In the genomic region with DNA sequence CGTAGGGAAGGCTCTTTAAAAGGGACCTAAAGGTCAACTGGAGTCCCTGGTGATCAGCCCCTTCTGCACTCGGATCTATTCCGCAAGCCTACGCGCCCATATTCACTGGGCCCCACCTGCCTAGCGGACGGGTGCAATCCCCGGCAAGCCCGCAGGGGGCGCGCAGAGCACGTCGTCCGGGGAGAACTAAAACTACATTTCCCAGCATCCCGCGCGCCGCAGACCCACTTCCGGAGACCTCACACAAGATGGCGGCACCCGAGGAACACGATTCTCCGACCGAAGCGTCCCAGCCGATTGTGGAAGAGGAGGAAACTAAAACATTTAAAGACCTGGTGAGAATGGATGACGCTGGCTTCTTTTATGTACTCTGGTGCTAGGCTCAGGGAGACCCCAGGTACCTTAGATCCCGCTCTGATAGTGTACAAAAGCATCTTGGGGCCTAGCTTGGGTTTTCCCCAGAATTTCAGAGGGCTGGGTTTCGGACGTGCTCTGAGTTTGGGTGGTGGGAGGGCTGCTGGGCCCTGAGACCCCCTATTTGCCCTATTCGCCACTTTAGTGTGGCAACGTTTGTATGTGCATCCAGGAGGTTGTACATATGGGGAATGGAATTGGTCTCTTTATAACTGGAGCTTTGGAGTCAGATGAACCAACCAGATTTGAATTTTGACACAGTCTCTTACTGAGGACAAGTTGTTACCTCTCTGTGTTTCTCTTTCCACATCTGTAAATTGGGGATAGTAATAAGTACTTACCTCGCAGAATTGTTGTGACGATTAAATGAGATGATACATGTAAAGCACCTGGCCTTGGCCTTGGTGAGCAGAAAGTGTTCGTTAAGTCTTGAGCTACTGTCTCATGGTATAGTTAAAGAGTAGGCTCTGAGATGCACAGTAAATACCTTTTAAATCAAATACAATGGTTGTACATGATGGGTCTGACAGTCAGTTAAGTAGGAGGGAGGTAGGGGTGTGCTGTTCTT, we compare ENCODE assay signal across 8 cellular contexts. TPM values are rescaled to one million over a fixed set of nuclear protein-coding genes. Genes with fewer than 3 reads are reported as not detected.
DNase-seq lines count a peak whose midpoint lies in the region; ATAC-seq, FAIRE-seq and TF ChIP-seq lines count a peak whose summit lies in the region.

A gene (plus strand): TSS at position 227 of the 982 bp plus-strand sequence. CDS start 22 bp downstream, at position 249.

- no peaks in the 10 kb centered on the region for H3K9me3 Mint-ChIP-seq in T-helper 1 cell treated with Interleukin-12 subunit alpha and Interleukin-12 subunit beta and Interleukin-4 antibody, amounts not matched to agents 30 μg/mL and 1 μg/mL, for 36 hours

- peak within 1 kb of the TSS; percentile 92 for H3K27ac Mint-ChIP-seq in T-helper 1 cell treated with Interleukin-12 subunit alpha and Interleukin-12 subunit beta and Interleukin-4 antibody, amounts not matched to agents 30 μg/mL and 1 μg/mL, for 36 hours

- peaks cover 53% of the 10 kb centered on the region for H3K4me1 Mint-ChIP-seq in T-helper 1 cell treated with Interleukin-12 subunit alpha and Interleukin-12 subunit beta and Interleukin-4 antibody, amounts not matched to agents 30 μg/mL and 1 μg/mL, for 36 hours (ENCODE audit: low read depth)

- TF ChIP-seq CTCF in GM12875 (IDR thresholded peaks at IDR 0.05; ENCODE audit: borderline replicate concordance, insufficient read depth, low read depth, low read length) (peak; percentile 98), psoas muscle (IDR thresholded peaks at IDR 0.05) (peak; percentile 96)

- peak within 1 kb of the TSS; percentile 90 for H3K4me3 ChIP-seq in GM12875 (ENCODE audit: low read depth, low read length)
- peak within 1 kb of the TSS; percentile 78 for H3K4me3 ChIP-seq in psoas muscle

- H3K27me3 Mint-ChIP-seq in T-helper 1 cell treated with Interleukin-12 subunit alpha and Interleukin-12 subunit beta and Interleukin-4 antibody, amounts not matched to agents 30 μg/mL and 1 μg/mL, for 36 hours (ENCODE audit: low read depth) = no peaks in the 10 kb centered on the region

- H3K36me3 ChIP-seq in psoas muscle (ENCODE audit: insufficient read depth in 1 of 2, low read depth in 1 of 2) = peaks cover 5 to 22% of the 10 kb centered on the region in 2 donors

- peak within 1 kb of the TSS; percentile 92 for H3K4me3 Mint-ChIP-seq in T-helper 1 cell treated with Interleukin-12 subunit alpha and Interleukin-12 subunit beta and Interleukin-4 antibody, amounts not matched to agents 30 μg/mL and 1 μg/mL, for 36 hours

- peak; percentile 92 for ATAC-seq in HG02763 (IDR thresholded peaks at IDR 0.05; ENCODE audit: unreplicated experiment)
- ATAC-seq in left ventricle myocardium superior = peak; percentile 96
- peak; percentile 99 to 100 (median 100) for ATAC-seq in psoas muscle

- no peaks in the 10 kb centered on the region for H3K27me3 ChIP-seq in psoas muscle (ENCODE audit: insufficient read depth in 3 of 3, low read length in 2 of 3)

- WGBS in psoas muscle, 3 donors = 2% methylated on average over 35 of the region's 35 CpGs

- peaks cover 32% of the 10 kb centered on the region for H3K4me1 ChIP-seq in psoas muscle

- intact Hi-C loops in left ventricle myocardium superior (cut with micrococcal nuclease) (no loop called here), psoas muscle (cut with DNase I) (loop anchor here in 1 of 2 donors (10.0 kb wide), 1 partner anchor 669 kb away; no protein-coding TSS in a partner anchor)

- H3K27ac ChIP-seq in psoas muscle = peak within 1 kb of the TSS; percentile 77

- H3K36me3 Mint-ChIP-seq in T-helper 1 cell treated with Interleukin-12 subunit alpha and Interleukin-12 subunit beta and Interleukin-4 antibody, amounts not matched to agents 30 μg/mL and 1 μg/mL, for 36 hours (ENCODE audit: low read depth) = peaks cover 27% of the 10 kb centered on the region

- DNase-seq in NCI-H146 treated with DMSO at 0.1 percent for 48 hours (lab: John Stamatoyannopoulos, UW; ENCODE audit: unreplicated experiment) (peak; percentile 91), amniotic stem cell (lab: John Stamatoyannopoulos, UW) (peak; percentile 86), left ventricle myocardium superior (peak; percentile 99), psoas muscle (peak; percentile 96 to 98), urothelium cell line (ENCODE audit: low spot score) (peak; percentile 97)

- H3K9me3 ChIP-seq in psoas muscle = no peaks in the 10 kb centered on the region

- FAIRE-seq in urothelium cell line (lab: Jason Lieb, UNC) = peak; percentile 98

RNA-seq across cellular contexts. Expression of the gene that starts here (rescaled TPM):
- 29.9 TPM for total RNA-seq in left ventricle myocardium superior
- 10 to 100 TPM; 39.6 to 51.4 (median 45.7) TPM for total RNA-seq in psoas muscle
- 10 to 100 TPM; 44.5 to 69.5 (median 65.4) TPM for polyA plus RNA-seq in psoas muscle

Comparison
In these comparisons a context has a peak if more than half of its experiments do, and no peak if none do; other contexts are left out.
1. Peak in every context shown above with its lines: DNase-seq, ATAC-seq, H3K4me3 ChIP-seq and H3K27ac ChIP-seq.